In genomic region chr6:31825553-31825952, GRCh38 we compare ENCODE assay signal across 8 cellular contexts. TPM values are rescaled to one million over a fixed set of nuclear protein-coding genes. Genes with fewer than 3 reads are reported as not detected.
DNase-seq lines count a peak whose midpoint lies in the region; ATAC-seq and TF ChIP-seq lines count a peak whose summit lies in the region.

No MANE protein-coding gene starts in this region.

- no peaks in the 10 kb centered on the region for H3K9me3 ChIP-seq in MM.1S (replicated peaks; ENCODE audit: insufficient read depth, low read length)

- no peaks in the 10 kb centered on the region for H3K27me3 ChIP-seq in MM.1S (replicated peaks; ENCODE audit: insufficient read depth, low read length)

- H3K4me2 ChIP-seq in MM.1S (ENCODE audit: low read depth, low read length), result no peak overlapping the region

- H3K36me3 ChIP-seq in MM.1S (replicated peaks; ENCODE audit: insufficient read depth, low read length), result no peaks in the 10 kb centered on the region

- no peak overlapping the region for H2AFZ ChIP-seq in MM.1S (ENCODE audit: low read length)

- H4K20me1 ChIP-seq in MM.1S (ENCODE audit: insufficient read depth, low read length), result no peaks in the 10 kb centered on the region; the same call in 1 of the 2 replicates

- peaks cover 22% of the 10 kb centered on the region for H3K79me2 ChIP-seq in MM.1S (ENCODE audit: low read length)

- peaks cover 9% of the 10 kb centered on the region for H3K36me3 Mint-ChIP-seq in stimulated activated naive CD8-positive, alpha-beta T cell treated with anti-CD3 and anti-CD28 coated beads, Interleukin-15, Interleukin-2, amounts not matched to agents 100 ng/mL and 50 ng/mL, for 24 hours (ENCODE audit: low read depth)
- no peaks in the 10 kb centered on the region for H3K36me3 Mint-ChIP-seq in natural killer cell

- ATAC-seq in stimulated activated naive CD8-positive, alpha-beta T cell treated with anti-CD3 and anti-CD28 coated beads, Interleukin-15, amount 100 ng/mL, for 72 hours, result no peak
- ATAC-seq in natural killer cell (no peak), HG02610 (IDR thresholded peaks at IDR 0.05; ENCODE audit: unreplicated experiment) (no peak), GM18519 (IDR thresholded peaks at IDR 0.05; ENCODE audit: low FRiP score, unreplicated experiment) (no peak), GM21737 (IDR thresholded peaks at IDR 0.05; ENCODE audit: unreplicated experiment) (no peak)

- peaks cover 34% of the 10 kb centered on the region for H3F3A ChIP-seq in MM.1S (ENCODE audit: insufficient read depth, low read length)

- H3K27ac ChIP-seq in cingulate gyrus (ENCODE audit: low read depth, low read length) (peak overlapping the region; percentile 99), MM.1S (ENCODE audit: low read length) (no peak overlapping the region)

- H3K27me3 Mint-ChIP-seq in stimulated activated naive CD8-positive, alpha-beta T cell treated with anti-CD3 and anti-CD28 coated beads, Interleukin-15, Interleukin-2, amounts not matched to agents 100 ng/mL and 50 ng/mL, for 24 hours, result no peaks in the 10 kb centered on the region
- H3K27me3 Mint-ChIP-seq in stimulated activated naive CD8-positive, alpha-beta T cell treated with anti-CD3 and anti-CD28 coated beads, Interleukin-15, amount 100 ng/mL, for 72 hours, result no peaks in the 10 kb centered on the region
- no peaks in the 10 kb centered on the region for H3K27me3 Mint-ChIP-seq in natural killer cell (ENCODE audit: low read depth in 2 of 2)

- H3K27ac Mint-ChIP-seq in stimulated activated naive CD8-positive, alpha-beta T cell treated with anti-CD3 and anti-CD28 coated beads, Interleukin-15, Interleukin-2, amounts not matched to agents 100 ng/mL and 50 ng/mL, for 24 hours, result peak overlapping the region; percentile 97
- H3K27ac Mint-ChIP-seq in stimulated activated naive CD8-positive, alpha-beta T cell treated with anti-CD3 and anti-CD28 coated beads, Interleukin-15, amount 100 ng/mL, for 72 hours, result peak overlapping the region in 1 of 2 donors; percentile 86
- peak overlapping the region; percentile 95 to 99 for H3K27ac Mint-ChIP-seq in natural killer cell

- DNase-seq in stimulated activated naive CD8-positive, alpha-beta T cell treated with anti-CD3 and anti-CD28 coated beads, Interleukin-15, amount 100 ng/mL, for 72 hours, result no peak
- DNase-seq in natural killer cell (no peak), MM.1S (no peak)

- no peak for TF ChIP-seq CTCF in natural killer cell (IDR thresholded peaks at IDR 0.05)
- no peak for TF ChIP-seq CTCF in MM.1S (IDR thresholded peaks at IDR 0.05; ENCODE audit: low read length)

- H3K4me1 ChIP-seq in MM.1S (ENCODE audit: low read length), result peaks cover 19% of the 10 kb centered on the region; the same call in 1 of the 2 replicates

- H3K9ac ChIP-seq in MM.1S (ENCODE audit: low read length), result no peak overlapping the region

- intact Hi-C loops in natural killer cell (cut with micrococcal nuclease), result no loop called here

- peak overlapping the region; percentile 90 for H3K4me3 Mint-ChIP-seq in stimulated activated naive CD8-positive, alpha-beta T cell treated with anti-CD3 and anti-CD28 coated beads, Interleukin-15, Interleukin-2, amounts not matched to agents 100 ng/mL and 50 ng/mL, for 24 hours
- peak overlapping the region in 1 of 2 donors; percentile 89 for H3K4me3 Mint-ChIP-seq in stimulated activated naive CD8-positive, alpha-beta T cell treated with anti-CD3 and anti-CD28 coated beads, Interleukin-15, amount 100 ng/mL, for 72 hours
- H3K4me3 Mint-ChIP-seq in natural killer cell, result peak overlapping the region; percentile 28

- no peaks in the 10 kb centered on the region for H3K9me3 Mint-ChIP-seq in stimulated activated naive CD8-positive, alpha-beta T cell treated with anti-CD3 and anti-CD28 coated beads, Interleukin-15, Interleukin-2, amounts not matched to agents 100 ng/mL and 50 ng/mL, for 24 hours
- H3K9me3 Mint-ChIP-seq in stimulated activated naive CD8-positive, alpha-beta T cell treated with anti-CD3 and anti-CD28 coated beads, Interleukin-15, amount 100 ng/mL, for 72 hours, result no peaks in the 10 kb centered on the region
- H3K9me3 Mint-ChIP-seq in natural killer cell, result no peaks in the 10 kb centered on the region

- H3K4me3 ChIP-seq in MM.1S (ENCODE audit: low read length), result no peak overlapping the region

- H3K4me1 Mint-ChIP-seq in stimulated activated naive CD8-positive, alpha-beta T cell treated with anti-CD3 and anti-CD28 coated beads, Interleukin-15, Interleukin-2, amounts not matched to agents 100 ng/mL and 50 ng/mL, for 24 hours (ENCODE audit: low read depth), result peaks cover 59% of the 10 kb centered on the region
- peaks cover 59% of the 10 kb centered on the region for H3K4me1 Mint-ChIP-seq in stimulated activated naive CD8-positive, alpha-beta T cell treated with anti-CD3 and anti-CD28 coated beads, Interleukin-15, amount 100 ng/mL, for 72 hours
- peaks cover 36 to 37% of the 10 kb centered on the region in 2 donors for H3K4me1 Mint-ChIP-seq in natural killer cell

- H3K9me2 ChIP-seq in MM.1S (replicated peaks; ENCODE audit: insufficient read depth, low read length), result no peaks in the 10 kb centered on the region

RNA-seq across cellular contexts. Expression of gene HSPA1B, which starts 2.0 kb away (rescaled TPM):
- 100 to 1,000 TPM in 1 of 3 donors, 10 to 100 TPM in 1, 1 to 10 TPM in 1; 8.5 to 112 (median 15.3) TPM for total RNA-seq in natural killer cell

RNA-seq across cellular contexts. Expression of gene HSPA1A, which starts 10.2 kb away (rescaled TPM):
- 10 to 100 TPM; 24.4 to 34.6 (median 34.5) TPM for total RNA-seq in natural killer cell

RNA-seq across cellular contexts. Expression of gene HSPA1L, which starts 10.5 kb away (rescaled TPM):
- total RNA-seq in natural killer cell, result 1 to 10 TPM; 2.0 to 4.5 (median 3.6) TPM

RNA-seq across cellular contexts. Expression of gene LSM2, which starts 18.8 kb away (rescaled TPM):
- 10 to 100 TPM; 28.1 to 34.9 (median 29.2) TPM for total RNA-seq in natural killer cell

RNA-seq across cellular contexts. Expression of gene VARS1, which starts 30.0 kb away (rescaled TPM):
- 10 to 100 TPM; 45.2 to 58.6 (median 49.2) TPM for total RNA-seq in natural killer cell
